ENCODE assay signal across 15 cellular contexts in the genomic region with DNA sequence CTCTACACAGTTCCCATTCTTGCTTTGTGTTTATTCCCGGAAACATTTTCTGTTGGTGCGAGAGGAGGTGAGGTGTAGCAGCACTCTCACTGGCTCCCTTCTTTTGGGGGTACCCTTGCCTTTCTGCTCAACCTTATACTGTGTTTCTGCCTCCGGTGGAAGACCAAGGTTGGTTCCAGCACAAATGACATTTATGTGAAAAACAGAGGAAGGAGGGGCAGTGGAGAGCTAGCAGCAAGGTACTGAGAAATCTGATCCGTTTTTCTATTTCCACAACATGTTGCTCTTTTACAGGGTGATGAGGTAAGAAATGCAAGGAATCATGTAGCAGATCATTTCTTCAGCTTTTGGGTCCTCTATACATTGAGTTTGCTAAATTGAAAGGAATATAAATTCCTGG.
DNase-seq lines count a peak whose midpoint lies in the region; ATAC-seq and TF ChIP-seq lines count a peak whose summit lies in the region.
"Had no signal": no experiment of that assay in that cellular context is flagged by ENCODE, and none has a peak within 500 bp of the region (broad histone marks: within the 10 kb centered on the region; RNA-seq: fewer than 3 reads in every experiment).

No MANE protein-coding gene starts in this region.

- H4K20me1 ChIP-seq in GM23338 (replicated peaks; ENCODE audit: insufficient read depth), result no peaks in the 10 kb centered on the region
- H4K20me1 ChIP-seq: BLaER1 treated with 17β-estradiol and CSF1 and Interleukin-3, amounts not matched to agents 10 nM and 100 nM had no signal

- DNase-seq in GM23338 (ENCODE audit: low spot score), result peak; percentile 17
- peak; percentile 9 for DNase-seq in NCI-H2107 (lab: John Stamatoyannopoulos, UW)
- DNase-seq in WTC11 (ENCODE audit: low spot score), result no peak
- DNase-seq in left kidney (ENCODE audit: low read depth, low spot score), result peak; percentile 61
- no peak for DNase-seq in NCI-H2227 (lab: John Stamatoyannopoulos, UW; ENCODE audit: unreplicated experiment)
- no peak for DNase-seq in activated CD4-positive, alpha-beta memory T cell treated with anti-CD3 and anti-CD28 coated beads for 36 hours
- DNase-seq in colonic mucosa, result no peak
- DNase-seq: 8988T; CD4-positive, CD25-positive, alpha-beta regulatory T cell; DMS53; GF-D8; HFFc6 had no signal

- H3K9me3 ChIP-seq in colonic mucosa, result no peaks in the 10 kb centered on the region
- H3K9me3 ChIP-seq: BLaER1 treated with 17β-estradiol and CSF1 and Interleukin-3, amounts not matched to agents 10 nM and 100 nM; HAP-1 had no signal

- H3K36me3 ChIP-seq in GM23338 (ENCODE audit: insufficient read depth) (no peaks in the 10 kb centered on the region), colonic mucosa (no peaks in the 10 kb centered on the region)
- H3K36me3 ChIP-seq: BLaER1 treated with 17β-estradiol and CSF1 and Interleukin-3, amounts not matched to agents 10 nM and 100 nM; HAP-1 had no signal

- H3K36me3 Mint-ChIP-seq in GM23338 (ENCODE audit: low read depth) (no peaks in the 10 kb centered on the region; the same call in 1 of the 3 replicates), WTC11 (no peaks in the 10 kb centered on the region)
- no peaks in the 10 kb centered on the region for H3K36me3 Mint-ChIP-seq in activated CD4-positive, alpha-beta memory T cell treated with anti-CD3 and anti-CD28 coated beads for 36 hours
- H3K36me3 Mint-ChIP-seq: CD4-positive, CD25-positive, alpha-beta regulatory T cell had no signal

- H3K27me3 ChIP-seq in GM23338 (ENCODE audit: insufficient read depth) (no peaks in the 10 kb centered on the region), colonic mucosa (no peaks in the 10 kb centered on the region)
- H3K27me3 ChIP-seq: BLaER1 treated with 17β-estradiol and CSF1 and Interleukin-3, amounts not matched to agents 10 nM and 100 nM had no signal

- 0 out of 4 replicates have a peak, but pooled peaks of 1 of the 2 experiments have one; percentile 13 for TF ChIP-seq CTCF in GM23338 (conservative IDR thresholded peaks at IDR 0.05; ENCODE audit: low read depth in 2 of 2)
- no peak for TF ChIP-seq CTCF in WTC11 (IDR thresholded peaks at IDR 0.05)
- no peak for TF ChIP-seq CTCF in colonic mucosa (IDR thresholded peaks at IDR 0.05)

- no peak overlapping the region for H3K27ac ChIP-seq in GM23338 (ENCODE audit: low read depth)
- no peak overlapping the region for H3K27ac ChIP-seq in colonic mucosa
- H3K27ac ChIP-seq: BLaER1 treated with 17β-estradiol and CSF1 and Interleukin-3, amounts not matched to agents 10 nM and 100 nM; HL-60 had no signal

- H2AFZ ChIP-seq in GM23338, result no peak overlapping the region

- no peak overlapping the region for H3K9ac ChIP-seq in colonic mucosa (ENCODE audit: low read depth in 2 of 2, low read length in 2 of 2)
- H3K9ac ChIP-seq: BLaER1 treated with 17β-estradiol and CSF1 and Interleukin-3, amounts not matched to agents 10 nM and 100 nM had no signal

- peaks cover 8% of the 10 kb centered on the region for H3K4me1 Mint-ChIP-seq in GM23338
- peaks cover 8% of the 10 kb centered on the region; the same call in 1 of the 2 replicates for H3K4me1 Mint-ChIP-seq in WTC11
- H3K4me1 Mint-ChIP-seq in activated CD4-positive, alpha-beta memory T cell treated with anti-CD3 and anti-CD28 coated beads for 36 hours (ENCODE audit: low read depth), result no peaks in the 10 kb centered on the region
- H3K4me1 Mint-ChIP-seq: CD4-positive, CD25-positive, alpha-beta regulatory T cell had no signal

- no peaks in the 10 kb centered on the region for H3K4me1 ChIP-seq in GM23338 (ENCODE audit: insufficient read depth)
- no peaks in the 10 kb centered on the region for H3K4me1 ChIP-seq in colonic mucosa
- H3K4me1 ChIP-seq: BLaER1 treated with 17β-estradiol and CSF1 and Interleukin-3, amounts not matched to agents 10 nM and 100 nM; HAP-1 had no signal

- H3K4me3 Mint-ChIP-seq in GM23338, result no peak overlapping the region
- H3K4me3 Mint-ChIP-seq in WTC11, result no peak overlapping the region
- H3K4me3 Mint-ChIP-seq in activated CD4-positive, alpha-beta memory T cell treated with anti-CD3 and anti-CD28 coated beads for 36 hours, result no peak overlapping the region
- H3K4me3 Mint-ChIP-seq: CD4-positive, CD25-positive, alpha-beta regulatory T cell; HFFc6 had no signal

- H3K27me3 Mint-ChIP-seq in GM23338 (ENCODE audit: insufficient read depth, low read depth, poor library complexity), result no peaks in the 10 kb centered on the region
- no peaks in the 10 kb centered on the region for H3K27me3 Mint-ChIP-seq in WTC11 (ENCODE audit: low read depth)
- no peaks in the 10 kb centered on the region for H3K27me3 Mint-ChIP-seq in activated CD4-positive, alpha-beta memory T cell treated with anti-CD3 and anti-CD28 coated beads for 36 hours
- H3K27me3 Mint-ChIP-seq: CD4-positive, CD25-positive, alpha-beta regulatory T cell had no signal

- POLR2A ChIA-PET in WTC11 (lab: Charles Lee), result no interaction called here
- POLR2A ChIA-PET in activated CD4-positive, alpha-beta memory T cell treated with anti-CD3 and anti-CD28 coated beads for 36 hours (lab: Charles Lee), result no interaction called here

- H3K4me3 ChIP-seq in GM23338 (no peak overlapping the region), colonic mucosa (no peak overlapping the region)
- H3K4me3 ChIP-seq: BLaER1 treated with 17β-estradiol and CSF1 and Interleukin-3, amounts not matched to agents 10 nM and 100 nM; HAP-1 had no signal

- H3K27ac Mint-ChIP-seq in GM23338, result peak overlapping the region; percentile 3; the same call in 1 of the 2 replicates
- H3K27ac Mint-ChIP-seq in WTC11, result no peak overlapping the region
- no peak overlapping the region for H3K27ac Mint-ChIP-seq in activated CD4-positive, alpha-beta memory T cell treated with anti-CD3 and anti-CD28 coated beads for 36 hours
- H3K27ac Mint-ChIP-seq: CD4-positive, CD25-positive, alpha-beta regulatory T cell; HFFc6 had no signal

- ATAC-seq in GM23338 (peak; percentile 65), WTC11 (peak; percentile 60)

- no peaks in the 10 kb centered on the region for H3F3A ChIP-seq in GM23338 (replicated peaks; ENCODE audit: low read depth)

- intact Hi-C loops in activated CD4-positive, alpha-beta memory T cell treated with anti-CD3 and anti-CD28 coated beads for 36 hours (cut with micrococcal nuclease), result no loop called here
- intact Hi-C loops in colonic mucosa (cut with DNase I), result no loop called here

- H3K9me3 Mint-ChIP-seq in GM23338 (no peaks in the 10 kb centered on the region), WTC11 (no peaks in the 10 kb centered on the region)
- no peaks in the 10 kb centered on the region for H3K9me3 Mint-ChIP-seq in activated CD4-positive, alpha-beta memory T cell treated with anti-CD3 and anti-CD28 coated beads for 36 hours

- CTCF ChIA-PET in WTC11 (lab: Charles Lee), result interaction anchor here (1.1 kb wide), 1 partner anchor 448 kb away, joined by 3 read pairs; no protein-coding TSS in a partner anchor
- CTCF ChIA-PET in activated CD4-positive, alpha-beta memory T cell treated with anti-CD3 and anti-CD28 coated beads for 36 hours (lab: Charles Lee), result no interaction called here

- no peaks in the 10 kb centered on the region for H3K79me2 ChIP-seq in GM23338 (replicated peaks; ENCODE audit: insufficient read depth)

- H3K9me2 ChIP-seq in GM23338 (ENCODE audit: insufficient read depth), result no peaks in the 10 kb centered on the region

- H3K4me2 ChIP-seq in GM23338, result no peak overlapping the region
- H3K4me2 ChIP-seq: BLaER1 treated with 17β-estradiol and CSF1 and Interleukin-3, amounts not matched to agents 10 nM and 100 nM had no signal

TF ChIP-seq in GM23338, 12 proteins besides CTCF, POLR2A, EP300 and RAD21:
- TF ChIP-seq EZH2phosphoT487 (IDR thresholded peaks at IDR 0.05; ENCODE audit: unreplicated experiment) (no peak), EZH2 (IDR thresholded peaks at IDR 0.05; ENCODE audit: low read depth, unreplicated experiment) (no peak)

TF ChIP-seq in WTC11, 78 proteins besides CTCF, POLR2A, EP300 and RAD21 (continues in another document):
- TF ChIP-seq, protein P1, sequence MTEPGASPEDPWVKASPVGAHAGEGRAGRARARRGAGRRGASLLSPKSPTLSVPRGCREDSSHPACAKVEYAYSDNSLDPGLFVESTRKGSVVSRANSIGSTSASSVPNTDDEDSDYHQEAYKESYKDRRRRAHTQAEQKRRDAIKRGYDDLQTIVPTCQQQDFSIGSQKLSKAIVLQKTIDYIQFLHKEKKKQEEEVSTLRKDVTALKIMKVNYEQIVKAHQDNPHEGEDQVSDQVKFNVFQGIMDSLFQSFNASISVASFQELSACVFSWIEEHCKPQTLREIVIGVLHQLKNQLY (CRISPR knock-in tag; IDR thresholded peaks at IDR 0.05), result no peak
- TF ChIP-seq, protein P2, sequence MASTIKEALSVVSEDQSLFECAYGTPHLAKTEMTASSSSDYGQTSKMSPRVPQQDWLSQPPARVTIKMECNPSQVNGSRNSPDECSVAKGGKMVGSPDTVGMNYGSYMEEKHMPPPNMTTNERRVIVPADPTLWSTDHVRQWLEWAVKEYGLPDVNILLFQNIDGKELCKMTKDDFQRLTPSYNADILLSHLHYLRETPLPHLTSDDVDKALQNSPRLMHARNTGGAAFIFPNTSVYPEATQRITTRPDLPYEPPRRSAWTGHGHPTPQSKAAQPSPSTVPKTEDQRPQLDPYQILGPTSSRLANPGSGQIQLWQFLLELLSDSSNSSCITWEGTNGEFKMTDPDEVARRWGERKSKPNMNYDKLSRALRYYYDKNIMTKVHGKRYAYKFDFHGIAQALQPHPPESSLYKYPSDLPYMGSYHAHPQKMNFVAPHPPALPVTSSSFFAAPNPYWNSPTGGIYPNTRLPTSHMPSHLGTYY (CRISPR knock-in tag; IDR thresholded peaks at IDR 0.05), result no peak
- TF ChIP-seq CDX4 (CRISPR knock-in tag; IDR thresholded peaks at IDR 0.05; ENCODE audit: borderline replicate concordance), result no peak

Comparison
In these comparisons a context has a peak if more than half of its experiments do, and no peak if none do; other contexts are left out.
1. DNase-seq: peak in GM23338 (single experiment), NCI-H2107 (single experiment) and left kidney (single experiment); none in WTC11 (single experiment), NCI-H2227 (single experiment), activated CD4-positive, alpha-beta memory T cell treated with anti-CD3 and anti-CD28 coated beads for 36 hours (single experiment) and colonic mucosa (single experiment).